In the genomic region with DNA sequence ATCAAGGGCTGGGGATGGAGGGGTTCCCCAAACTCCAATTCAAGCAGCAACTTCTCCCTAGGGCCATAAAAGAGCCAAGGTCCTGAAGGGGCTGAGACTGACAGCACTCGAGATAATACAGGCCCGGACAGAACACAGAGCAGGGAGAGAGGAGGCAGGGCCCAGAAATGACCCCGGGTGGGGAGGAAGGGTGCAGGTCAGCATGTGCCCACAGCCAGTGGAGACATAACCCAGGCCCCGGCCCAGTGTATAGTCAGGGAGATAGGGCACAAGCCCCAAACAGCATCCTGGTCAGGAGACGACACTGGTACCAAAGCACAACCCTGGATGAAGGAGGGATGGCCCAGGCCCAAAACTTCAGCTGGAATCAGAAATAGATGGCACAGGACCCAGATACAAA, we compare ENCODE assay signal across 1 cellular context.
TF ChIP-seq lines count a peak whose summit lies in the region.

No MANE protein-coding gene starts in this region.

TF ChIP-seq in H1, 55 proteins besides CTCF, POLR2A, EP300 and RAD21:
- no peak for TF ChIP-seq NRF1 (IDR thresholded peaks at IDR 0.05; ENCODE audit: low read depth, low read length)
- no peak for TF ChIP-seq ASH2L (IDR thresholded peaks at IDR 0.05; ENCODE audit: low read length)
- TF ChIP-seq SP4 (IDR thresholded peaks at IDR 0.05; ENCODE audit: low read length): no peak
- no peak for TF ChIP-seq RBBP5 (IDR thresholded peaks at IDR 0.05; ENCODE audit: borderline replicate concordance, low read depth, low read length)
- TF ChIP-seq HDAC6 (IDR thresholded peaks at IDR 0.05; ENCODE audit: low read depth, low read length): no peak
- no peak for TF ChIP-seq POU5F1 (IDR thresholded peaks at IDR 0.05; ENCODE audit: low read depth, low read length)
- no peak for TF ChIP-seq CHD1 (IDR thresholded peaks at IDR 0.05; ENCODE audit: low read depth, low read length)
- TF ChIP-seq JUN (IDR thresholded peaks at IDR 0.05; ENCODE audit: low read depth, low read length): no peak
- TF ChIP-seq TBP (IDR thresholded peaks at IDR 0.05; ENCODE audit: low read depth, low read length): no peak
- TF ChIP-seq, protein P1, sequence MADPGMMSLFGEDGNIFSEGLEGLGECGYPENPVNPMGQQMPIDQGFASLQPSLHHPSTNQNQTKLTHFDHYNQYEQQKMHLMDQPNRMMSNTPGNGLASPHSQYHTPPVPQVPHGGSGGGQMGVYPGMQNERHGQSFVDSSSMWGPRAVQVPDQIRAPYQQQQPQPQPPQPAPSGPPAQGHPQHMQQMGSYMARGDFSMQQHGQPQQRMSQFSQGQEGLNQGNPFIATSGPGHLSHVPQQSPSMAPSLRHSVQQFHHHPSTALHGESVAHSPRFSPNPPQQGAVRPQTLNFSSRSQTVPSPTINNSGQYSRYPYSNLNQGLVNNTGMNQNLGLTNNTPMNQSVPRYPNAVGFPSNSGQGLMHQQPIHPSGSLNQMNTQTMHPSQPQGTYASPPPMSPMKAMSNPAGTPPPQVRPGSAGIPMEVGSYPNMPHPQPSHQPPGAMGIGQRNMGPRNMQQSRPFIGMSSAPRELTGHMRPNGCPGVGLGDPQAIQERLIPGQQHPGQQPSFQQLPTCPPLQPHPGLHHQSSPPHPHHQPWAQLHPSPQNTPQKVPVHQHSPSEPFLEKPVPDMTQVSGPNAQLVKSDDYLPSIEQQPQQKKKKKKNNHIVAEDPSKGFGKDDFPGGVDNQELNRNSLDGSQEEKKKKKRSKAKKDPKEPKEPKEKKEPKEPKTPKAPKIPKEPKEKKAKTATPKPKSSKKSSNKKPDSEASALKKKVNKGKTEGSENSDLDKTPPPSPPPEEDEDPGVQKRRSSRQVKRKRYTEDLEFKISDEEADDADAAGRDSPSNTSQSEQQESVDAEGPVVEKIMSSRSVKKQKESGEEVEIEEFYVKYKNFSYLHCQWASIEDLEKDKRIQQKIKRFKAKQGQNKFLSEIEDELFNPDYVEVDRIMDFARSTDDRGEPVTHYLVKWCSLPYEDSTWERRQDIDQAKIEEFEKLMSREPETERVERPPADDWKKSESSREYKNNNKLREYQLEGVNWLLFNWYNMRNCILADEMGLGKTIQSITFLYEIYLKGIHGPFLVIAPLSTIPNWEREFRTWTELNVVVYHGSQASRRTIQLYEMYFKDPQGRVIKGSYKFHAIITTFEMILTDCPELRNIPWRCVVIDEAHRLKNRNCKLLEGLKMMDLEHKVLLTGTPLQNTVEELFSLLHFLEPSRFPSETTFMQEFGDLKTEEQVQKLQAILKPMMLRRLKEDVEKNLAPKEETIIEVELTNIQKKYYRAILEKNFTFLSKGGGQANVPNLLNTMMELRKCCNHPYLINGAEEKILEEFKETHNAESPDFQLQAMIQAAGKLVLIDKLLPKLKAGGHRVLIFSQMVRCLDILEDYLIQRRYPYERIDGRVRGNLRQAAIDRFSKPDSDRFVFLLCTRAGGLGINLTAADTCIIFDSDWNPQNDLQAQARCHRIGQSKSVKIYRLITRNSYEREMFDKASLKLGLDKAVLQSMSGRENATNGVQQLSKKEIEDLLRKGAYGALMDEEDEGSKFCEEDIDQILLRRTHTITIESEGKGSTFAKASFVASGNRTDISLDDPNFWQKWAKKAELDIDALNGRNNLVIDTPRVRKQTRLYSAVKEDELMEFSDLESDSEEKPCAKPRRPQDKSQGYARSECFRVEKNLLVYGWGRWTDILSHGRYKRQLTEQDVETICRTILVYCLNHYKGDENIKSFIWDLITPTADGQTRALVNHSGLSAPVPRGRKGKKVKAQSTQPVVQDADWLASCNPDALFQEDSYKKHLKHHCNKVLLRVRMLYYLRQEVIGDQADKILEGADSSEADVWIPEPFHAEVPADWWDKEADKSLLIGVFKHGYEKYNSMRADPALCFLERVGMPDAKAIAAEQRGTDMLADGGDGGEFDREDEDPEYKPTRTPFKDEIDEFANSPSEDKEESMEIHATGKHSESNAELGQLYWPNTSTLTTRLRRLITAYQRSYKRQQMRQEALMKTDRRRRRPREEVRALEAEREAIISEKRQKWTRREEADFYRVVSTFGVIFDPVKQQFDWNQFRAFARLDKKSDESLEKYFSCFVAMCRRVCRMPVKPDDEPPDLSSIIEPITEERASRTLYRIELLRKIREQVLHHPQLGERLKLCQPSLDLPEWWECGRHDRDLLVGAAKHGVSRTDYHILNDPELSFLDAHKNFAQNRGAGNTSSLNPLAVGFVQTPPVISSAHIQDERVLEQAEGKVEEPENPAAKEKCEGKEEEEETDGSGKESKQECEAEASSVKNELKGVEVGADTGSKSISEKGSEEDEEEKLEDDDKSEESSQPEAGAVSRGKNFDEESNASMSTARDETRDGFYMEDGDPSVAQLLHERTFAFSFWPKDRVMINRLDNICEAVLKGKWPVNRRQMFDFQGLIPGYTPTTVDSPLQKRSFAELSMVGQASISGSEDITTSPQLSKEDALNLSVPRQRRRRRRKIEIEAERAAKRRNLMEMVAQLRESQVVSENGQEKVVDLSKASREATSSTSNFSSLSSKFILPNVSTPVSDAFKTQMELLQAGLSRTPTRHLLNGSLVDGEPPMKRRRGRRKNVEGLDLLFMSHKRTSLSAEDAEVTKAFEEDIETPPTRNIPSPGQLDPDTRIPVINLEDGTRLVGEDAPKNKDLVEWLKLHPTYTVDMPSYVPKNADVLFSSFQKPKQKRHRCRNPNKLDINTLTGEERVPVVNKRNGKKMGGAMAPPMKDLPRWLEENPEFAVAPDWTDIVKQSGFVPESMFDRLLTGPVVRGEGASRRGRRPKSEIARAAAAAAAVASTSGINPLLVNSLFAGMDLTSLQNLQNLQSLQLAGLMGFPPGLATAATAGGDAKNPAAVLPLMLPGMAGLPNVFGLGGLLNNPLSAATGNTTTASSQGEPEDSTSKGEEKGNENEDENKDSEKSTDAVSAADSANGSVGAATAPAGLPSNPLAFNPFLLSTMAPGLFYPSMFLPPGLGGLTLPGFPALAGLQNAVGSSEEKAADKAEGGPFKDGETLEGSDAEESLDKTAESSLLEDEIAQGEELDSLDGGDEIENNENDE (IDR thresholded peaks at IDR 0.05; ENCODE audit: insufficient replicate concordance, low read length): no peak
- no peak for TF ChIP-seq HDAC2 (IDR thresholded peaks at IDR 0.05; ENCODE audit: borderline replicate concordance in 1 of 2, low read depth in 2 of 2, low read length in 2 of 2)
- no peak for TF ChIP-seq SUZ12 (IDR thresholded peaks at IDR 0.05; ENCODE audit: low read length)
- no peak for TF ChIP-seq CEBPB (IDR thresholded peaks at IDR 0.05; ENCODE audit: low read depth, low read length)
TF ChIP-seq in H1: peak in this region for 0.
